In genomic region chr7:107173691-107174406, GRCh38 we compare ENCODE assay signal across 8 cellular contexts. TPM values are rescaled to one million over a fixed set of nuclear protein-coding genes. Genes with fewer than 3 reads are reported as not detected.
DNase-seq lines count a peak whose midpoint lies in the region; ATAC-seq lines count a peak whose summit lies in the region.

No MANE protein-coding gene starts in this region.

- H3K9me3 Mint-ChIP-seq in activated T-cell treated with anti-CD3 and anti-CD28 coated beads, Interleukin-2, amount 50 U/mL, for 4 hours = no peaks in the 10 kb centered on the region
- H3K9me3 Mint-ChIP-seq in activated T-helper 1 cell treated with anti-CD3 and anti-CD28 coated beads, Interleukin-12 subunit alpha, Interleukin-12 subunit beta, Interleukin-2, Interleukin-4 antibody, amounts not matched to agents 30 ng/mL and 10 ng/mL and 1 ng/mL, durations not matched to agents 14 hours and 24 hours and 36 hours = no peaks in the 10 kb centered on the region
- H3K9me3 Mint-ChIP-seq in stimulated activated naive CD8-positive, alpha-beta T cell treated with anti-CD3 and anti-CD28 coated beads, Interleukin-15, amount 100 ng/mL, for 72 hours = no peaks in the 10 kb centered on the region

- intact Hi-C loops in activated T-helper 1 cell treated with anti-CD3 and anti-CD28 coated beads, Interleukin-12 subunit alpha, Interleukin-12 subunit beta, Interleukin-2, Interleukin-4 antibody, amounts not matched to agents 30 ng/mL and 10 ng/mL and 1 ng/mL, durations not matched to agents 14 hours and 24 hours and 36 hours (cut with micrococcal nuclease) = loop anchor here (10.0 kb wide), 1 partner anchor 1879 kb away; no protein-coding TSS in a partner anchor

- peak overlapping the region; percentile 12 for H3K27ac Mint-ChIP-seq in activated T-helper 1 cell treated with anti-CD3 and anti-CD28 coated beads, Interleukin-12 subunit alpha, Interleukin-12 subunit beta, Interleukin-2, Interleukin-4 antibody, amounts not matched to agents 30 ng/mL and 10 ng/mL and 1 ng/mL, durations not matched to agents 14 hours and 24 hours and 36 hours
- peak overlapping the region; percentile 65 to 78 for H3K27ac Mint-ChIP-seq in stimulated activated naive CD8-positive, alpha-beta T cell treated with anti-CD3 and anti-CD28 coated beads, Interleukin-15, amount 100 ng/mL, for 72 hours

- ATAC-seq in activated T-cell treated with anti-CD3 and anti-CD28 coated beads, Interleukin-2, amount 50 U/mL, for 4 hours = no peak
- peak; percentile 64 for ATAC-seq in HG03025 (IDR thresholded peaks at IDR 0.05; ENCODE audit: low FRiP score, unreplicated experiment)
- peak; percentile 62 for ATAC-seq in stimulated activated naive CD8-positive, alpha-beta T cell treated with anti-CD3 and anti-CD28 coated beads, Interleukin-15, amount 100 ng/mL, for 72 hours
- ATAC-seq in GM19455 (IDR thresholded peaks at IDR 0.05; ENCODE audit: unreplicated experiment) = no peak

- peaks cover 75% of the 10 kb centered on the region for H3K4me1 Mint-ChIP-seq in activated T-cell treated with anti-CD3 and anti-CD28 coated beads, Interleukin-2, amount 50 U/mL, for 4 hours (ENCODE audit: low read depth)
- peaks cover 27% of the 10 kb centered on the region for H3K4me1 Mint-ChIP-seq in activated T-helper 1 cell treated with anti-CD3 and anti-CD28 coated beads, Interleukin-12 subunit alpha, Interleukin-12 subunit beta, Interleukin-2, Interleukin-4 antibody, amounts not matched to agents 30 ng/mL and 10 ng/mL and 1 ng/mL, durations not matched to agents 14 hours and 24 hours and 36 hours (ENCODE audit: low read depth)
- peaks cover 62% of the 10 kb centered on the region for H3K4me1 Mint-ChIP-seq in stimulated activated naive CD8-positive, alpha-beta T cell treated with anti-CD3 and anti-CD28 coated beads, Interleukin-15, amount 100 ng/mL, for 72 hours

- H3K36me3 Mint-ChIP-seq in activated T-cell treated with anti-CD3 and anti-CD28 coated beads, Interleukin-2, amount 50 U/mL, for 4 hours (ENCODE audit: insufficient read depth) = peaks cover 7% of the 10 kb centered on the region
- H3K36me3 Mint-ChIP-seq in activated T-helper 1 cell treated with anti-CD3 and anti-CD28 coated beads, Interleukin-12 subunit alpha, Interleukin-12 subunit beta, Interleukin-2, Interleukin-4 antibody, amounts not matched to agents 30 ng/mL and 10 ng/mL and 1 ng/mL, durations not matched to agents 14 hours and 24 hours and 36 hours (ENCODE audit: low read depth) = peaks cover 7% of the 10 kb centered on the region

- peak overlapping the region; percentile 27 for H3K4me3 Mint-ChIP-seq in activated T-cell treated with anti-CD3 and anti-CD28 coated beads, Interleukin-2, amount 50 U/mL, for 4 hours
- peak overlapping the region; percentile 2 for H3K4me3 Mint-ChIP-seq in activated T-helper 1 cell treated with anti-CD3 and anti-CD28 coated beads, Interleukin-12 subunit alpha, Interleukin-12 subunit beta, Interleukin-2, Interleukin-4 antibody, amounts not matched to agents 30 ng/mL and 10 ng/mL and 1 ng/mL, durations not matched to agents 14 hours and 24 hours and 36 hours
- peak overlapping the region; percentile 67 to 71 for H3K4me3 Mint-ChIP-seq in stimulated activated naive CD8-positive, alpha-beta T cell treated with anti-CD3 and anti-CD28 coated beads, Interleukin-15, amount 100 ng/mL, for 72 hours

- H3K27me3 Mint-ChIP-seq in activated T-cell treated with anti-CD3 and anti-CD28 coated beads, Interleukin-2, amount 50 U/mL, for 4 hours (ENCODE audit: low read depth) = no peaks in the 10 kb centered on the region
- H3K27me3 Mint-ChIP-seq in activated T-helper 1 cell treated with anti-CD3 and anti-CD28 coated beads, Interleukin-12 subunit alpha, Interleukin-12 subunit beta, Interleukin-2, Interleukin-4 antibody, amounts not matched to agents 30 ng/mL and 10 ng/mL and 1 ng/mL, durations not matched to agents 14 hours and 24 hours and 36 hours (ENCODE audit: insufficient read depth) = no peaks in the 10 kb centered on the region
- H3K27me3 Mint-ChIP-seq in stimulated activated naive CD8-positive, alpha-beta T cell treated with anti-CD3 and anti-CD28 coated beads, Interleukin-15, amount 100 ng/mL, for 72 hours = no peaks in the 10 kb centered on the region

- DNase-seq in activated T-cell treated with anti-CD3 and anti-CD28 coated beads, Interleukin-2, amount 50 U/mL, for 4 hours = no peak
- no peak for DNase-seq in activated T-cell treated with anti-CD3 and anti-CD28 coated beads, Interleukin-2, amount 50 U/mL, for 48 hours
- no peak for DNase-seq in activated T-helper 1 cell treated with anti-CD3 and anti-CD28 coated beads, Interleukin-12 subunit alpha, Interleukin-12 subunit beta, Interleukin-2, Interleukin-4 antibody, amounts not matched to agents 30 ng/mL and 10 ng/mL and 1 ng/mL, durations not matched to agents 14 hours and 24 hours and 36 hours (ENCODE audit: low spot score)
- no peak for DNase-seq in stimulated activated naive CD8-positive, alpha-beta T cell treated with anti-CD3 and anti-CD28 coated beads, Interleukin-15, amount 100 ng/mL, for 72 hours
- DNase-seq in NCI-H2227 (lab: John Stamatoyannopoulos, UW; ENCODE audit: unreplicated experiment) (no peak), GM03348 (ENCODE audit: low spot score) (no peak)

RNA-seq across cellular contexts. Expression of gene HBP1, which starts 5.0 kb away (rescaled TPM):
- total RNA-seq in activated T-cell treated with anti-CD3 and anti-CD28 coated beads, Interleukin-2, amount 50 U/mL, for 4 hours = 10 to 100 TPM; 10.1 to 18.5 (median 16.2) TPM
- total RNA-seq in activated T-helper 1 cell treated with anti-CD3 and anti-CD28 coated beads, Interleukin-12 subunit alpha, Interleukin-12 subunit beta, Interleukin-2, Interleukin-4 antibody, amounts not matched to agents 30 ng/mL and 10 ng/mL and 1 ng/mL, durations not matched to agents 14 hours and 24 hours and 36 hours = 15.2 and 16.6 TPM in 2 replicates

Comparison
In these comparisons a context has a peak if more than half of its experiments do, and no peak if none do; other contexts are left out.
1. ATAC-seq: peak in HG03025 (single experiment) and stimulated activated naive CD8-positive, alpha-beta T cell treated with anti-CD3 and anti-CD28 coated beads, Interleukin-15, amount 100 ng/mL, for 72 hours (single experiment); none in activated T-cell treated with anti-CD3 and anti-CD28 coated beads, Interleukin-2, amount 50 U/mL, for 4 hours (0 of 2) and GM19455 (single experiment).
2. H3K4me3 Mint-ChIP-seq: peak in every context shown above with its lines; median percentile 69 in stimulated activated naive CD8-positive, alpha-beta T cell treated with anti-CD3 and anti-CD28 coated beads, Interleukin-15, amount 100 ng/mL, for 72 hours; 27 in activated T-cell treated with anti-CD3 and anti-CD28 coated beads, Interleukin-2, amount 50 U/mL, for 4 hours; 2 in activated T-helper 1 cell treated with anti-CD3 and anti-CD28 coated beads, Interleukin-12 subunit alpha, Interleukin-12 subunit beta, Interleukin-2, Interleukin-4 antibody, amounts not matched to agents 30 ng/mL and 10 ng/mL and 1 ng/mL, durations not matched to agents 14 hours and 24 hours and 36 hours.